ENCODE assay signal across 10 cellular contexts in genomic region chr1:178038372-178038771, GRCh38. TPM values are rescaled to one million over a fixed set of nuclear protein-coding genes. Genes with fewer than 3 reads are reported as not detected.
DNase-seq lines count a peak whose midpoint lies in the region; ATAC-seq and TF ChIP-seq lines count a peak whose summit lies in the region.
"Had no signal": no experiment of that assay in that cellular context is flagged by ENCODE, and none has a peak within 500 bp of the region (broad histone marks: within the 10 kb centered on the region; RNA-seq: fewer than 3 reads in every experiment).

No MANE protein-coding gene starts in this region.

- peaks cover 3 to 29% (median 15%) of the 10 kb centered on the region in 6 donors for H3K9me3 Mint-ChIP-seq in immature natural killer cell
- H3K9me3 Mint-ChIP-seq in activated T-helper 2 cell treated with anti-CD3 and anti-CD28 coated beads, Interferon-gamma antibody, Interleukin-2, Interleukin-4, amounts not matched to agents 10 μg/mL and 5 μg/mL and 100 μg/mL, durations not matched to agents 14 hours and 24 hours and 36 hours = no peaks in the 10 kb centered on the region

- peak overlapping the region in 3 of 4 donors; percentile 62 to 80 (median 75) for H3K27ac ChIP-seq in body of pancreas

- peak overlapping the region; percentile 88 for H3K4me2 ChIP-seq in skeletal muscle satellite cell (ENCODE audit: low read length)

- H3K9ac ChIP-seq in skeletal muscle satellite cell (ENCODE audit: low read depth, low read length) = peak overlapping the region; percentile 85

- TF ChIP-seq POLR2A in body of pancreas (IDR thresholded peaks at IDR 0.05) = no peak

- peak overlapping the region in 1 of 5 donors; percentile 24 for H3K4me3 Mint-ChIP-seq in immature natural killer cell
- no peak overlapping the region for H3K4me3 Mint-ChIP-seq in activated T-helper 2 cell treated with anti-CD3 and anti-CD28 coated beads, Interferon-gamma antibody, Interleukin-2, Interleukin-4, amounts not matched to agents 10 μg/mL and 5 μg/mL and 100 μg/mL, durations not matched to agents 14 hours and 24 hours and 36 hours (ENCODE audit: low read depth)
- H3K4me3 Mint-ChIP-seq: activated CD8-positive, alpha-beta T cell treated with anti-CD3 and anti-CD28 coated beads, Interleukin-2, amount 10 ng/mL, durations not matched to agents 7 days and 5 days had no signal

- H3K4me3 ChIP-seq in H7 (ENCODE audit: insufficient read depth, low read depth, low read length) (peak overlapping the region; percentile 68), body of pancreas (peak overlapping the region in 1 of 2 donors; percentile 65), skeletal muscle satellite cell (ENCODE audit: low read length) (peak overlapping the region; percentile 72)

- H3K27ac Mint-ChIP-seq in immature natural killer cell = no peak overlapping the region
- no peak overlapping the region for H3K27ac Mint-ChIP-seq in activated T-helper 2 cell treated with anti-CD3 and anti-CD28 coated beads, Interferon-gamma antibody, Interleukin-2, Interleukin-4, amounts not matched to agents 10 μg/mL and 5 μg/mL and 100 μg/mL, durations not matched to agents 14 hours and 24 hours and 36 hours
- H3K27ac Mint-ChIP-seq: activated CD8-positive, alpha-beta T cell treated with anti-CD3 and anti-CD28 coated beads, Interleukin-2, amount 10 ng/mL, durations not matched to agents 7 days and 5 days had no signal

- H3K4me1 ChIP-seq in body of pancreas (peaks cover 18% of the 10 kb centered on the region), skeletal muscle satellite cell (ENCODE audit: control insufficient read depth, insufficient read depth, low read length) (peaks cover 10% of the 10 kb centered on the region)

- ATAC-seq in body of pancreas (no peak), left lobe of liver (peak; percentile 2), HG03469 (IDR thresholded peaks at IDR 0.05; ENCODE audit: unreplicated experiment) (no peak)
- ATAC-seq: activated CD8-positive, alpha-beta T cell treated with anti-CD3 and anti-CD28 coated beads, Interleukin-2, amount 10 ng/mL, durations not matched to agents 7 days and 5 days had no signal

- no peaks in the 10 kb centered on the region for H3K27me3 ChIP-seq in H7 (ENCODE audit: control insufficient read depth, insufficient read depth, low read length)
- H3K27me3 ChIP-seq in body of pancreas = no peaks in the 10 kb centered on the region
- no peaks in the 10 kb centered on the region for H3K27me3 ChIP-seq in skeletal muscle satellite cell (ENCODE audit: control insufficient read depth, insufficient read depth, low read length)

- peaks cover 0 to 2% (median 0%) of the 10 kb centered on the region in 3 donors for H3K27me3 Mint-ChIP-seq in immature natural killer cell (ENCODE audit: low read depth in 3 of 3)
- peaks cover 5% of the 10 kb centered on the region for H3K27me3 Mint-ChIP-seq in activated T-helper 2 cell treated with anti-CD3 and anti-CD28 coated beads, Interferon-gamma antibody, Interleukin-2, Interleukin-4, amounts not matched to agents 10 μg/mL and 5 μg/mL and 100 μg/mL, durations not matched to agents 14 hours and 24 hours and 36 hours (ENCODE audit: low read depth)

- TF ChIP-seq CTCF in body of pancreas (IDR thresholded peaks at IDR 0.05) = no peak

- H3K4me1 Mint-ChIP-seq in immature natural killer cell = no peaks in the 10 kb centered on the region
- H3K4me1 Mint-ChIP-seq in activated T-helper 2 cell treated with anti-CD3 and anti-CD28 coated beads, Interferon-gamma antibody, Interleukin-2, Interleukin-4, amounts not matched to agents 10 μg/mL and 5 μg/mL and 100 μg/mL, durations not matched to agents 14 hours and 24 hours and 36 hours (ENCODE audit: low read depth) = no peaks in the 10 kb centered on the region

- intact Hi-C loops in body of pancreas (cut with DNase I) = no loop called here
- intact Hi-C loops in activated T-helper 2 cell treated with anti-CD3 and anti-CD28 coated beads, Interferon-gamma antibody, Interleukin-2, Interleukin-4, amounts not matched to agents 10 μg/mL and 5 μg/mL and 100 μg/mL, durations not matched to agents 14 hours and 24 hours and 36 hours (cut with micrococcal nuclease) = loop anchor here (10.0 kb wide), 1 partner anchor 246 kb away; no protein-coding TSS in a partner anchor

- no peaks in the 10 kb centered on the region for H3K36me3 ChIP-seq in H7 (replicated peaks; ENCODE audit: control insufficient read depth, insufficient read depth, low read length)
- H3K36me3 ChIP-seq in body of pancreas (replicated peaks in 1 of 2; ENCODE audit: insufficient read depth in 1 of 2, low read depth in 2 of 2) = no peaks in the 10 kb centered on the region
- H3K36me3 ChIP-seq in skeletal muscle satellite cell (ENCODE audit: insufficient read depth, low read length) = no peaks in the 10 kb centered on the region

- H3K9me3 ChIP-seq in body of pancreas = no peaks in the 10 kb centered on the region
- no peaks in the 10 kb centered on the region for H3K9me3 ChIP-seq in skeletal muscle satellite cell (replicated peaks; ENCODE audit: low read length)

- 85 to 89% methylated on average over 11 of the region's 11 CpGs for whole genome bisulfite sequencing in body of pancreas, 2 donors

- no peaks in the 10 kb centered on the region for H3K36me3 Mint-ChIP-seq in immature natural killer cell
- H3K36me3 Mint-ChIP-seq in activated T-helper 2 cell treated with anti-CD3 and anti-CD28 coated beads, Interferon-gamma antibody, Interleukin-2, Interleukin-4, amounts not matched to agents 10 μg/mL and 5 μg/mL and 100 μg/mL, durations not matched to agents 14 hours and 24 hours and 36 hours (ENCODE audit: low read depth) = no peaks in the 10 kb centered on the region

- DNase-seq in H7 (no peak), body of pancreas (no peak), left lobe of liver (ENCODE audit: low spot score) (no peak), immature natural killer cell (no peak)
- DNase-seq in effector CD8-positive, alpha-beta T cell (lab: John Stamatoyannopoulos, UW) = no peak
- DNase-seq in activated T-helper 2 cell treated with anti-CD3 and anti-CD28 coated beads, Interferon-gamma antibody, Interleukin-2, Interleukin-4, amounts not matched to agents 10 μg/mL and 5 μg/mL and 100 μg/mL, durations not matched to agents 14 hours and 24 hours and 36 hours (ENCODE audit: low spot score) = no peak
- DNase-seq: activated CD8-positive, alpha-beta T cell treated with anti-CD3 and anti-CD28 coated beads, Interleukin-2, amount 10 ng/mL, durations not matched to agents 7 days and 5 days; NCI-H187 had no signal

RNA-seq across cellular contexts. Expression of gene RASAL2, which starts 55.5 kb away (rescaled TPM):
- 25.7 and 33.3 TPM in 2 replicates for total RNA-seq in H7 (2014; rRNA removed; shearing (Covaris generic))
- total RNA-seq in body of pancreas = 10 to 100 TPM in 1 of 2 donors, 1 to 10 TPM in 1; 9.9 to 20.4 TPM
- 5.3 TPM for total RNA-seq in left lobe of liver
- total RNA-seq in skeletal muscle satellite cell (2012; rRNA removed) = 36.2 and 36.3 TPM in 2 replicates
- not detected for polyA plus RNA-seq in immature natural killer cell
- total RNA-seq in activated T-helper 2 cell treated with anti-CD3 and anti-CD28 coated beads, Interferon-gamma antibody, Interleukin-2, Interleukin-4, amounts not matched to agents 10 μg/mL and 5 μg/mL and 100 μg/mL, durations not matched to agents 14 hours and 24 hours and 36 hours = 0.37 and 0.43 TPM in 2 replicates
- total RNA-seq: activated CD8-positive, alpha-beta T cell treated with anti-CD3 and anti-CD28 coated beads, Interleukin-2, amount 10 ng/mL, durations not matched to agents 7 days and 5 days had no signal
